2 cellular contexts compared by ENCODE assay signal in genomic region chr9:137039611-137040366, GRCh38.
TF ChIP-seq lines count a peak whose summit lies in the region.

No MANE protein-coding gene starts in this region.

TF ChIP-seq in IMR-90, 13 proteins besides CTCF, POLR2A, EP300 and RAD21:
- no peak for TF ChIP-seq ELK1 (IDR thresholded peaks at IDR 0.05; ENCODE audit: borderline replicate concordance, low read depth, low read length)
- no peak for TF ChIP-seq MAZ (IDR thresholded peaks at IDR 0.05; ENCODE audit: borderline replicate concordance, low read depth, low read length)
- no peak for TF ChIP-seq USF2 (IDR thresholded peaks at IDR 0.05; ENCODE audit: low read depth, low read length)
- TF ChIP-seq SMC3 (IDR thresholded peaks at IDR 0.05; ENCODE audit: low read depth, low read length), result no peak
- no peak for TF ChIP-seq RFX5 (IDR thresholded peaks at IDR 0.05; ENCODE audit: low read depth, low read length)
- TF ChIP-seq MXI1 (IDR thresholded peaks at IDR 0.05; ENCODE audit: borderline replicate concordance, low read depth, low read length), result no peak
- no peak for TF ChIP-seq RCOR1 (IDR thresholded peaks at IDR 0.05; ENCODE audit: insufficient replicate concordance, low read length)
- TF ChIP-seq NFE2L2 (IDR thresholded peaks at IDR 0.05; ENCODE audit: low read depth, low read length), result no peak

TF ChIP-seq in endothelial cell of umbilical vein, 7 proteins besides CTCF, POLR2A, EP300 and RAD21:
- TF ChIP-seq POLR2AphosphoS5 (IDR thresholded peaks at IDR 0.05; ENCODE audit: insufficient read depth, low read depth, low read length), result no peak
- no peak for TF ChIP-seq GATA2 (IDR thresholded peaks at IDR 0.05; ENCODE audit: insufficient read depth, insufficient read length, low read depth, low read length)
- TF ChIP-seq JUN (IDR thresholded peaks at IDR 0.05; ENCODE audit: borderline replicate concordance, insufficient read depth, insufficient read length, low read depth), result no peak
- no peak for TF ChIP-seq FOS (IDR thresholded peaks at IDR 0.05; ENCODE audit: borderline replicate concordance, insufficient read depth, low read length)
- TF ChIP-seq MAX (IDR thresholded peaks at IDR 0.05; ENCODE audit: insufficient read depth, insufficient read length), result no peak
- no peak for TF ChIP-seq EZH2 (IDR thresholded peaks at IDR 0.05; ENCODE audit: borderline replicate concordance, low read depth, low read length, severe bottlenecking)
- TF ChIP-seq MYC (IDR thresholded peaks at IDR 0.05; ENCODE audit: low read depth, low read length), result no peak
